In the genomic region with DNA sequence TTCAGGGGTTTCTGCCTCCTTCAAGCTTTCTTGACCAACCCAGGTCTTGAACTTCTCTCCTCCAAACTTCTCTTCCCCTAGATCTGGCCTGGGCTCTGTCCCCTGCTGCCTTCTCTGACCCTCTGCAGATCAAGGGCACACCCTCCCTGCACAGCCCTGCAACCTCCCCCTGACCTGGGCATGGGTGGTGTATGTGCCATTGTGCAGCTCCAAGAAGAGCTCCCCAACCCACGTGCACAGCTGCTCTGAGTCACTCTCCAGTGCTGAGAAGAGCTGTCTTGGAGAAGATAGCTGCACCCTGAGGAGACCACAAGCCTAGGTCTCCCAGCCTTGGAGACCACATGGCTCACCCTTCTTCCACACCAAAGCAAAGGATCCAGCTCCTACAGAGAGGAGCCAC, we compare ENCODE assay signal across 1 cellular context.
A peak's percentile ranks its signal among the peaks of the same experiment; 100 is the strongest.
TF ChIP-seq lines count a peak whose summit lies in the region.

No MANE protein-coding gene starts in this region.

TF ChIP-seq in K562, 482 proteins besides CTCF, POLR2A, EP300 and RAD21:
- TF ChIP-seq, protein P1, sequence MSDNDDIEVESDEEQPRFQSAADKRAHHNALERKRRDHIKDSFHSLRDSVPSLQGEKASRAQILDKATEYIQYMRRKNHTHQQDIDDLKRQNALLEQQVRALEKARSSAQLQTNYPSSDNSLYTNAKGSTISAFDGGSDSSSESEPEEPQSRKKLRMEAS (CRISPR knock-in tag; IDR thresholded peaks at IDR 0.05) = peak; percentile 32; the same call in 1 of the 2 replicates
- TF ChIP-seq EWSR1 (IDR thresholded peaks at IDR 0.05; ENCODE audit: borderline replicate concordance, low read depth, partially characterized antibody) = no peak
